Comparison of ENCODE assay signal across 1 cellular context in genomic region chr17:40340880-40341807, GRCh38.
TF ChIP-seq lines count a peak whose summit lies in the region.

No MANE protein-coding gene starts in this region.

TF ChIP-seq in K562, 482 proteins besides CTCF, POLR2A, EP300 and RAD21 (continued from another document and continues in another):
- no peak for TF ChIP-seq CEBPG (CRISPR knock-in tag; IDR thresholded peaks at IDR 0.05)
- TF ChIP-seq CEBPG (tag; conservative IDR thresholded peaks at IDR 0.05 in 1 of 2, IDR thresholded peaks at IDR 0.05 in 1 of 2): 0 out of 4 replicates have a peak, but pooled peaks of 1 of the 2 experiments have one; percentile 11
- peak; percentile 50; the same call in 1 of the 2 replicates for TF ChIP-seq ZFX (CRISPR knock-in tag; IDR thresholded peaks at IDR 0.05)
- TF ChIP-seq HMGN3 (IDR thresholded peaks at IDR 0.05; ENCODE audit: borderline replicate concordance, extremely low read depth, insufficient read length, low read depth, low read length): peak; percentile 84
- peak; percentile 86 for TF ChIP-seq SMAD4 (CRISPR knock-in tag; conservative IDR thresholded peaks at IDR 0.05)
- TF ChIP-seq, protein P1, sequence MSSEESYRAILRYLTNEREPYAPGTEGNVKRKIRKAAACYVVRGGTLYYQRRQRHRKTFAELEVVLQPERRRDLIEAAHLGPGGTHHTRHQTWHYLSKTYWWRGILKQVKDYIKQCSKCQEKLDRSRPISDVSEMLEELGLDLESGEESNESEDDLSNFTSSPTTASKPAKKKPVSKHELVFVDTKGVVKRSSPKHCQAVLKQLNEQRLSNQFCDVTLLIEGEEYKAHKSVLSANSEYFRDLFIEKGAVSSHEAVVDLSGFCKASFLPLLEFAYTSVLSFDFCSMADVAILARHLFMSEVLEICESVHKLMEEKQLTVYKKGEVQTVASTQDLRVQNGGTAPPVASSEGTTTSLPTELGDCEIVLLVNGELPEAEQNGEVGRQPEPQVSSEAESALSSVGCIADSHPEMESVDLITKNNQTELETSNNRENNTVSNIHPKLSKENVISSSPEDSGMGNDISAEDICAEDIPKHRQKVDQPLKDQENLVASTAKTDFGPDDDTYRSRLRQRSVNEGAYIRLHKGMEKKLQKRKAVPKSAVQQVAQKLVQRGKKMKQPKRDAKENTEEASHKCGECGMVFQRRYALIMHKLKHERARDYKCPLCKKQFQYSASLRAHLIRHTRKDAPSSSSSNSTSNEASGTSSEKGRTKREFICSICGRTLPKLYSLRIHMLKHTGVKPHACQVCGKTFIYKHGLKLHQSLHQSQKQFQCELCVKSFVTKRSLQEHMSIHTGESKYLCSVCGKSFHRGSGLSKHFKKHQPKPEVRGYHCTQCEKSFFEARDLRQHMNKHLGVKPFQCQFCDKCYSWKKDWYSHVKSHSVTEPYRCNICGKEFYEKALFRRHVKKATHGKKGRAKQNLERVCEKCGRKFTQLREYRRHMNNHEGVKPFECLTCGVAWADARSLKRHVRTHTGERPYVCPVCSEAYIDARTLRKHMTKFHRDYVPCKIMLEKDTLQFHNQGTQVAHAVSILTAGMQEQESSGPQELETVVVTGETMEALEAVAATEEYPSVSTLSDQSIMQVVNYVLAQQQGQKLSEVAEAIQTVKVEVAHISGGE (CRISPR knock-in tag; IDR thresholded peaks at IDR 0.05): peak in 2 of 3 experiments; percentile 51 to 81; a peak in 3 of 6 replicates
- TF ChIP-seq TFAP4 (CRISPR knock-in tag; IDR thresholded peaks at IDR 0.05; ENCODE audit: borderline replicate concordance): peak; percentile 38; the same call in 1 of the 2 replicates
- peak; percentile 65 for TF ChIP-seq BHLHE40 (IDR thresholded peaks at IDR 0.05; ENCODE audit: low read length)
- TF ChIP-seq KDM5B (IDR thresholded peaks at IDR 0.05; ENCODE audit: insufficient replicate concordance, low read depth, low read length): peak; percentile 17
- TF ChIP-seq RBBP5 (IDR thresholded peaks at IDR 0.05; ENCODE audit: borderline replicate concordance, insufficient read depth, low read length, poor library complexity, severe bottlenecking): peak; percentile 45
- TF ChIP-seq, protein P2, sequence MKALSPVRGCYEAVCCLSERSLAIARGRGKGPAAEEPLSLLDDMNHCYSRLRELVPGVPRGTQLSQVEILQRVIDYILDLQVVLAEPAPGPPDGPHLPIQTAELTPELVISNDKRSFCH (CRISPR knock-in tag; IDR thresholded peaks at IDR 0.05): no peak
- TF ChIP-seq, protein P2 (tag; IDR thresholded peaks at IDR 0.05): no peak
- peak; percentile 96 for TF ChIP-seq ATF7 (IDR thresholded peaks at IDR 0.05)
- peak; percentile 57 to 80 for TF ChIP-seq MAZ (CRISPR knock-in tag; conservative IDR thresholded peaks at IDR 0.05 in 1 of 2, IDR thresholded peaks at IDR 0.05 in 1 of 2)
- TF ChIP-seq, protein P3, sequence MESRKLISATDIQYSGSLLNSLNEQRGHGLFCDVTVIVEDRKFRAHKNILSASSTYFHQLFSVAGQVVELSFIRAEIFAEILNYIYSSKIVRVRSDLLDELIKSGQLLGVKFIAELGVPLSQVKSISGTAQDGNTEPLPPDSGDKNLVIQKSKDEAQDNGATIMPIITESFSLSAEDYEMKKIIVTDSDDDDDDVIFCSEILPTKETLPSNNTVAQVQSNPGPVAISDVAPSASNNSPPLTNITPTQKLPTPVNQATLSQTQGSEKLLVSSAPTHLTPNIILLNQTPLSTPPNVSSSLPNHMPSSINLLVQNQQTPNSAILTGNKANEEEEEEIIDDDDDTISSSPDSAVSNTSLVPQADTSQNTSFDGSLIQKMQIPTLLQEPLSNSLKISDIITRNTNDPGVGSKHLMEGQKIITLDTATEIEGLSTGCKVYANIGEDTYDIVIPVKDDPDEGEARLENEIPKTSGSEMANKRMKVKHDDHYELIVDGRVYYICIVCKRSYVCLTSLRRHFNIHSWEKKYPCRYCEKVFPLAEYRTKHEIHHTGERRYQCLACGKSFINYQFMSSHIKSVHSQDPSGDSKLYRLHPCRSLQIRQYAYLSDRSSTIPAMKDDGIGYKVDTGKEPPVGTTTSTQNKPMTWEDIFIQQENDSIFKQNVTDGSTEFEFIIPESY (CRISPR knock-in tag; IDR thresholded peaks at IDR 0.05): peak; percentile 41; the same call in 1 of the 2 replicates
- peak; percentile 53 for TF ChIP-seq SOX6 (IDR thresholded peaks at IDR 0.05)
- peak; percentile 16 for TF ChIP-seq CHD4 (IDR thresholded peaks at IDR 0.05; ENCODE audit: insufficient read depth, insufficient replicate concordance, low read depth, low read length, poor library complexity, severe bottlenecking)
- no peak for TF ChIP-seq ZNF175 (CRISPR knock-in tag; IDR thresholded peaks at IDR 0.05; ENCODE audit: low read depth)
- TF ChIP-seq SP2 (IDR thresholded peaks at IDR 0.05; ENCODE audit: extremely low read depth, low read depth, low read length, poor library complexity, severe bottlenecking): no peak
- 0 out of 2 replicates have a peak, but pooled peaks have one; percentile 60 for TF ChIP-seq GMEB1 (CRISPR knock-in tag; IDR thresholded peaks at IDR 0.05)
- TF ChIP-seq, protein P4, sequence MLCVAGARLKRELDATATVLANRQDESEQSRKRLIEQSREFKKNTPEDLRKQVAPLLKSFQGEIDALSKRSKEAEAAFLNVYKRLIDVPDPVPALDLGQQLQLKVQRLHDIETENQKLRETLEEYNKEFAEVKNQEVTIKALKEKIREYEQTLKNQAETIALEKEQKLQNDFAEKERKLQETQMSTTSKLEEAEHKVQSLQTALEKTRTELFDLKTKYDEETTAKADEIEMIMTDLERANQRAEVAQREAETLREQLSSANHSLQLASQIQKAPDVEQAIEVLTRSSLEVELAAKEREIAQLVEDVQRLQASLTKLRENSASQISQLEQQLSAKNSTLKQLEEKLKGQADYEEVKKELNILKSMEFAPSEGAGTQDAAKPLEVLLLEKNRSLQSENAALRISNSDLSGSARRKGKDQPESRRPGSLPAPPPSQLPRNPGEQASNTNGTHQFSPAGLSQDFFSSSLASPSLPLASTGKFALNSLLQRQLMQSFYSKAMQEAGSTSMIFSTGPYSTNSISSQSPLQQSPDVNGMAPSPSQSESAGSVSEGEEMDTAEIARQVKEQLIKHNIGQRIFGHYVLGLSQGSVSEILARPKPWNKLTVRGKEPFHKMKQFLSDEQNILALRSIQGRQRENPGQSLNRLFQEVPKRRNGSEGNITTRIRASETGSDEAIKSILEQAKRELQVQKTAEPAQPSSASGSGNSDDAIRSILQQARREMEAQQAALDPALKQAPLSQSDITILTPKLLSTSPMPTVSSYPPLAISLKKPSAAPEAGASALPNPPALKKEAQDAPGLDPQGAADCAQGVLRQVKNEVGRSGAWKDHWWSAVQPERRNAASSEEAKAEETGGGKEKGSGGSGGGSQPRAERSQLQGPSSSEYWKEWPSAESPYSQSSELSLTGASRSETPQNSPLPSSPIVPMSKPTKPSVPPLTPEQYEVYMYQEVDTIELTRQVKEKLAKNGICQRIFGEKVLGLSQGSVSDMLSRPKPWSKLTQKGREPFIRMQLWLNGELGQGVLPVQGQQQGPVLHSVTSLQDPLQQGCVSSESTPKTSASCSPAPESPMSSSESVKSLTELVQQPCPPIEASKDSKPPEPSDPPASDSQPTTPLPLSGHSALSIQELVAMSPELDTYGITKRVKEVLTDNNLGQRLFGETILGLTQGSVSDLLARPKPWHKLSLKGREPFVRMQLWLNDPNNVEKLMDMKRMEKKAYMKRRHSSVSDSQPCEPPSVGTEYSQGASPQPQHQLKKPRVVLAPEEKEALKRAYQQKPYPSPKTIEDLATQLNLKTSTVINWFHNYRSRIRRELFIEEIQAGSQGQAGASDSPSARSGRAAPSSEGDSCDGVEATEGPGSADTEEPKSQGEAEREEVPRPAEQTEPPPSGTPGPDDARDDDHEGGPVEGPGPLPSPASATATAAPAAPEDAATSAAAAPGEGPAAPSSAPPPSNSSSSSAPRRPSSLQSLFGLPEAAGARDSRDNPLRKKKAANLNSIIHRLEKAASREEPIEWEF (CRISPR knock-in tag; IDR thresholded peaks at IDR 0.05): no peak
- peak; percentile 49; the same call in 1 of the 2 replicates for TF ChIP-seq POLR2AphosphoS5 (IDR thresholded peaks at IDR 0.05; ENCODE audit: control insufficient read depth, insufficient read depth, low read depth, low read length)
- peak; percentile 24; the same call in 1 of the 2 replicates for TF ChIP-seq SIN3B (IDR thresholded peaks at IDR 0.05; ENCODE audit: low read depth)
- peak; percentile 26; the same call in 1 of the 2 replicates for TF ChIP-seq MXI1 (IDR thresholded peaks at IDR 0.05; ENCODE audit: low read depth, low read length)
- no peak for TF ChIP-seq ZNF133 (CRISPR knock-in tag; IDR thresholded peaks at IDR 0.05)
- TF ChIP-seq ZC3H4 (CRISPR knock-in tag; IDR thresholded peaks at IDR 0.05; ENCODE audit: borderline replicate concordance): peak; percentile 44; the same call in 1 of the 2 replicates
- TF ChIP-seq ZBTB40 (IDR thresholded peaks at IDR 0.05): peak; percentile 79
- no peak for TF ChIP-seq ZBTB40 (CRISPR knock-in tag; IDR thresholded peaks at IDR 0.05)
- TF ChIP-seq HCFC1 (IDR thresholded peaks at IDR 0.05; ENCODE audit: low read depth, low read length): peak; percentile 24; the same call in 1 of the 2 replicates
- TF ChIP-seq RBFOX2 (IDR thresholded peaks at IDR 0.05; ENCODE audit: low read depth, low read length): peak; percentile 82
- 0 out of 2 replicates have a peak, but pooled peaks have one; percentile 31 for TF ChIP-seq ATF1 (CRISPR knock-in tag; IDR thresholded peaks at IDR 0.05)
- peak; percentile 98 for TF ChIP-seq ATF1 (tag; IDR thresholded peaks at IDR 0.05)
